Comparison of ENCODE assay signal across 14 cellular contexts in the genomic region with DNA sequence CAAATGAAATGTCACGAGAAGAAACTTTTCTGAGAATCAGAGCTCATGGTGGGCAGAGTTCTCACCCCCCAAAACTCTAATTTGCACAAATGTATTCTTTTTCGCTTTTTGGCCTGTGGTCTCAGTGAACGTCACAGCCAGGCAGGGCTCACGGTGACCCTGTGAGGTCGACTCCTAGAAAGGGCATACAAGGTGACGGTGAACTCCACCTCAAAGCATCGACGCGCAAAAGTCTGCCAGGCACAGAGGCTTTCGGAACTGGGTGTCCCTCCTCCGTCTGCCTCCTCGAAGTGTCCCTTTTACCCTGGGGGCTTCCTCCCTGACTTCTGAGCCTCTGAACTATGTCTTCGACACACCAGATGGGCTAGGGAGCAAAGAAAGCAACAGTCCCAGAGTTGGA.
A peak's percentile ranks its signal among the peaks of the same experiment; 100 is the strongest.
DNase-seq lines count a peak whose midpoint lies in the region; TF ChIP-seq lines count a peak whose summit lies in the region.
"Had no signal": no experiment of that assay in that cellular context is flagged by ENCODE, and none has a peak within 500 bp of the region (broad histone marks: within the 10 kb centered on the region; RNA-seq: fewer than 3 reads in every experiment).

No MANE protein-coding gene starts in this region.

- intact Hi-C loops in activated T-helper 1 cell treated with anti-CD3 and anti-CD28 coated beads, Interleukin-12 subunit alpha, Interleukin-12 subunit beta, Interleukin-2, Interleukin-4 antibody, amounts not matched to agents 30 ng/mL and 10 ng/mL and 1 ng/mL, durations not matched to agents 14 hours and 24 hours and 36 hours (cut with micrococcal nuclease), result no loop called here

- no peak overlapping the region for H3K27ac Mint-ChIP-seq in osteocyte (ENCODE audit: unreplicated experiment)
- peak overlapping the region; percentile 38 for H3K27ac Mint-ChIP-seq in progenitor cell of endocrine pancreas
- no peak overlapping the region for H3K27ac Mint-ChIP-seq in activated T-helper 1 cell treated with anti-CD3 and anti-CD28 coated beads, Interleukin-12 subunit alpha, Interleukin-12 subunit beta, Interleukin-2, Interleukin-4 antibody, amounts not matched to agents 30 ng/mL and 10 ng/mL and 1 ng/mL, durations not matched to agents 14 hours and 24 hours and 36 hours
- H3K27ac Mint-ChIP-seq: B cell; CD4-positive, alpha-beta T cell; CD8-positive, alpha-beta T cell had no signal

- H3K4me3 Mint-ChIP-seq in osteocyte (ENCODE audit: unreplicated experiment) (no peak overlapping the region), progenitor cell of endocrine pancreas (ENCODE audit: low read depth) (no peak overlapping the region)
- no peak overlapping the region for H3K4me3 Mint-ChIP-seq in activated T-helper 1 cell treated with anti-CD3 and anti-CD28 coated beads, Interleukin-12 subunit alpha, Interleukin-12 subunit beta, Interleukin-2, Interleukin-4 antibody, amounts not matched to agents 30 ng/mL and 10 ng/mL and 1 ng/mL, durations not matched to agents 14 hours and 24 hours and 36 hours
- H3K4me3 Mint-ChIP-seq: B cell; CD4-positive, alpha-beta T cell; CD8-positive, alpha-beta T cell had no signal

- DNase-seq in mesenteric fat pad (ENCODE audit: low spot score) (peak; percentile 81), osteocyte (ENCODE audit: extremely low spot score, unreplicated experiment) (peak; percentile 34), progenitor cell of endocrine pancreas (ENCODE audit: low spot score, unreplicated experiment) (no peak), RPMI8226 (no peak)
- no peak for DNase-seq in stimulated activated naive CD4-positive, alpha-beta T cell treated with Interleukin-2 at 50 U/mL for 16 hours (lab: John Stamatoyannopoulos, UW)
- DNase-seq in activated T-helper 1 cell treated with anti-CD3 and anti-CD28 coated beads, Interleukin-12 subunit alpha, Interleukin-12 subunit beta, Interleukin-2, Interleukin-4 antibody, amounts not matched to agents 30 ng/mL and 10 ng/mL and 1 ng/mL, durations not matched to agents 14 hours and 24 hours and 36 hours (ENCODE audit: low spot score), result no peak
- DNase-seq: AML-193; Caco-2; Calu3; CD4-positive, alpha-beta T cell; CD8-positive, alpha-beta T cell; DMS79 treated with DMSO at 0.1 percent for 48 hours; GF-D8 had no signal

- H3K9me3 Mint-ChIP-seq in osteocyte (ENCODE audit: unreplicated experiment), result peaks cover 9% of the 10 kb centered on the region
- H3K9me3 Mint-ChIP-seq in progenitor cell of endocrine pancreas (ENCODE audit: low read depth), result no peaks in the 10 kb centered on the region
- no peaks in the 10 kb centered on the region for H3K9me3 Mint-ChIP-seq in activated T-helper 1 cell treated with anti-CD3 and anti-CD28 coated beads, Interleukin-12 subunit alpha, Interleukin-12 subunit beta, Interleukin-2, Interleukin-4 antibody, amounts not matched to agents 30 ng/mL and 10 ng/mL and 1 ng/mL, durations not matched to agents 14 hours and 24 hours and 36 hours
- H3K9me3 Mint-ChIP-seq: CD4-positive, alpha-beta T cell; CD8-positive, alpha-beta T cell had no signal

- peaks cover 30% of the 10 kb centered on the region for H3K27me3 Mint-ChIP-seq in osteocyte (ENCODE audit: unreplicated experiment)
- peaks cover 28% of the 10 kb centered on the region for H3K27me3 Mint-ChIP-seq in progenitor cell of endocrine pancreas
- H3K27me3 Mint-ChIP-seq in activated T-helper 1 cell treated with anti-CD3 and anti-CD28 coated beads, Interleukin-12 subunit alpha, Interleukin-12 subunit beta, Interleukin-2, Interleukin-4 antibody, amounts not matched to agents 30 ng/mL and 10 ng/mL and 1 ng/mL, durations not matched to agents 14 hours and 24 hours and 36 hours (ENCODE audit: insufficient read depth), result peaks cover 15% of the 10 kb centered on the region

- H3K36me3 Mint-ChIP-seq in osteocyte (ENCODE audit: unreplicated experiment), result no peaks in the 10 kb centered on the region
- no peaks in the 10 kb centered on the region for H3K36me3 Mint-ChIP-seq in progenitor cell of endocrine pancreas (ENCODE audit: insufficient read depth)
- H3K36me3 Mint-ChIP-seq in activated T-helper 1 cell treated with anti-CD3 and anti-CD28 coated beads, Interleukin-12 subunit alpha, Interleukin-12 subunit beta, Interleukin-2, Interleukin-4 antibody, amounts not matched to agents 30 ng/mL and 10 ng/mL and 1 ng/mL, durations not matched to agents 14 hours and 24 hours and 36 hours (ENCODE audit: low read depth), result no peaks in the 10 kb centered on the region
- H3K36me3 Mint-ChIP-seq: CD8-positive, alpha-beta T cell had no signal

- peaks cover 22% of the 10 kb centered on the region for H3K4me1 Mint-ChIP-seq in osteocyte (ENCODE audit: unreplicated experiment)
- peaks cover 6% of the 10 kb centered on the region for H3K4me1 Mint-ChIP-seq in progenitor cell of endocrine pancreas (ENCODE audit: low read depth)
- no peaks in the 10 kb centered on the region for H3K4me1 Mint-ChIP-seq in activated T-helper 1 cell treated with anti-CD3 and anti-CD28 coated beads, Interleukin-12 subunit alpha, Interleukin-12 subunit beta, Interleukin-2, Interleukin-4 antibody, amounts not matched to agents 30 ng/mL and 10 ng/mL and 1 ng/mL, durations not matched to agents 14 hours and 24 hours and 36 hours (ENCODE audit: low read depth)

- no peak for TF ChIP-seq CTCF in osteocyte (IDR thresholded peaks at IDR 0.05)
- no peak for TF ChIP-seq CTCF in progenitor cell of endocrine pancreas (IDR thresholded peaks at IDR 0.05; ENCODE audit: unreplicated experiment)

Comparison
In these comparisons a context has a peak if more than half of its experiments do, and no peak if none do; other contexts are left out.
1. DNase-seq: peak in mesenteric fat pad (single experiment) and osteocyte (single experiment); none in progenitor cell of endocrine pancreas (single experiment), stimulated activated naive CD4-positive, alpha-beta T cell treated with Interleukin-2 at 50 U/mL for 16 hours (single experiment), activated T-helper 1 cell treated with anti-CD3 and anti-CD28 coated beads, Interleukin-12 subunit alpha, Interleukin-12 subunit beta, Interleukin-2, Interleukin-4 antibody, amounts not matched to agents 30 ng/mL and 10 ng/mL and 1 ng/mL, durations not matched to agents 14 hours and 24 hours and 36 hours (single experiment) and RPMI8226 (single experiment).